1 cellular context compared by ENCODE assay signal in genomic region chr1:84481317-84481716, GRCh38.
TF ChIP-seq lines count a peak whose summit lies in the region.

No MANE protein-coding gene starts in this region.

TF ChIP-seq in IMR-90, 13 proteins besides CTCF, POLR2A, EP300 and RAD21:
- TF ChIP-seq MAFK (IDR thresholded peaks at IDR 0.05; ENCODE audit: low read depth, low read length), result no peak
- TF ChIP-seq CHD1 (IDR thresholded peaks at IDR 0.05; ENCODE audit: low read depth, low read length), result no peak
- TF ChIP-seq MXI1 (IDR thresholded peaks at IDR 0.05; ENCODE audit: borderline replicate concordance, low read depth, low read length), result no peak
- TF ChIP-seq MAZ (IDR thresholded peaks at IDR 0.05; ENCODE audit: borderline replicate concordance, low read depth, low read length), result no peak
- TF ChIP-seq, protein P1, sequence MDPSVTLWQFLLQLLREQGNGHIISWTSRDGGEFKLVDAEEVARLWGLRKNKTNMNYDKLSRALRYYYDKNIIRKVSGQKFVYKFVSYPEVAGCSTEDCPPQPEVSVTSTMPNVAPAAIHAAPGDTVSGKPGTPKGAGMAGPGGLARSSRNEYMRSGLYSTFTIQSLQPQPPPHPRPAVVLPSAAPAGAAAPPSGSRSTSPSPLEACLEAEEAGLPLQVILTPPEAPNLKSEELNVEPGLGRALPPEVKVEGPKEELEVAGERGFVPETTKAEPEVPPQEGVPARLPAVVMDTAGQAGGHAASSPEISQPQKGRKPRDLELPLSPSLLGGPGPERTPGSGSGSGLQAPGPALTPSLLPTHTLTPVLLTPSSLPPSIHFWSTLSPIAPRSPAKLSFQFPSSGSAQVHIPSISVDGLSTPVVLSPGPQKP (IDR thresholded peaks at IDR 0.05; ENCODE audit: borderline replicate concordance, low read depth, low read length), result no peak
- TF ChIP-seq RCOR1 (IDR thresholded peaks at IDR 0.05; ENCODE audit: insufficient replicate concordance, low read length), result no peak
- TF ChIP-seq BHLHE40 (IDR thresholded peaks at IDR 0.05; ENCODE audit: low read depth, low read length), result no peak
TF ChIP-seq in IMR-90: peak in this region for 0.
